ENCODE assay signal across 8 cellular contexts in the genomic region with DNA sequence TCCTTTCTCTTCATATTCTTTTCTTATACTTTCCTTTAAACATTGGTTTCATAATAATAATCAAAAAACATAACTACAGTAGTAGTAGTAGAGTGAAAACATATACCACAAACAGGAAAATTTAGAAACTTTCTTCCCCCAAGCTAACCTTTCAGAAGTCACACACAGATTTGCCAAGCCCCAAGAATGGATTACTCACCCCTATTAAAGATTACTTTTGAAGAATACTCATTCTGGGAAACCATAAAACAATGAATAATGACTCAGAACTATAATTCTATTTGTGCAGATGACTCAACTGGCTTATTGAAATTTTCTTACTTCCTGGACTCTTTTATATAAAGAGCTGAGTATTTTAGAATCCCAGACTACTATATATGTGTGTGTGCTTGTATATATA.
DNase-seq lines count a peak whose midpoint lies in the region; ATAC-seq, FAIRE-seq and TF ChIP-seq lines count a peak whose summit lies in the region.

No MANE protein-coding gene starts in this region.

- H3K27ac ChIP-seq in left lung = no peak overlapping the region
- no peak overlapping the region for H3K27ac ChIP-seq in suprapubic skin

- FAIRE-seq in RCC 7860 (lab: Jason Lieb, UNC) = peak; percentile 99

- H3K27me3 ChIP-seq in left lung (no peaks in the 10 kb centered on the region), suprapubic skin (no peaks in the 10 kb centered on the region)

- H3K27ac Mint-ChIP-seq in T-helper 17 cell = no peak overlapping the region

- TF ChIP-seq CTCF in left lung (IDR thresholded peaks at IDR 0.05) (no peak), suprapubic skin (IDR thresholded peaks at IDR 0.05) (no peak)

- no peak for TF ChIP-seq POLR2A in suprapubic skin (IDR thresholded peaks at IDR 0.05)

- H3K27me3 Mint-ChIP-seq in T-helper 17 cell = peaks cover 14% of the 10 kb centered on the region

- no peak overlapping the region for H3K4me3 Mint-ChIP-seq in T-helper 17 cell

- ATAC-seq in GM18520 (IDR thresholded peaks at IDR 0.05; ENCODE audit: unreplicated experiment) = peak; percentile 95
- peak; percentile 82 for ATAC-seq in HG02623 (IDR thresholded peaks at IDR 0.05; ENCODE audit: unreplicated experiment)
- ATAC-seq in left lung = peak; percentile 43
- ATAC-seq in T-helper 17 cell = no peak
- ATAC-seq in Right ventricle myocardium inferior = no peak

- H3K4me1 ChIP-seq in left lung (no peaks in the 10 kb centered on the region), suprapubic skin (no peaks in the 10 kb centered on the region)

- peaks cover 4% of the 10 kb centered on the region for H3K4me1 Mint-ChIP-seq in T-helper 17 cell

- H3K36me3 ChIP-seq in left lung (no peaks in the 10 kb centered on the region), suprapubic skin (no peaks in the 10 kb centered on the region)

- H3K36me3 Mint-ChIP-seq in T-helper 17 cell (ENCODE audit: low read depth) = no peaks in the 10 kb centered on the region

- H3K9me3 ChIP-seq in left lung = no peaks in the 10 kb centered on the region
- no peaks in the 10 kb centered on the region for H3K9me3 ChIP-seq in T-helper 17 cell (ENCODE audit: control insufficient read depth, low read length, poor library complexity, severe bottlenecking)
- H3K9me3 ChIP-seq in suprapubic skin = no peaks in the 10 kb centered on the region

- intact Hi-C loops in left lung (cut with DNase I) = no loop called here
- intact Hi-C loops in Right ventricle myocardium inferior (cut with DNase I) = no loop called here

- no peak for TF ChIP-seq EP300 in suprapubic skin (IDR thresholded peaks at IDR 0.05)

- H3K4me3 ChIP-seq in left lung = no peak overlapping the region
- no peak overlapping the region for H3K4me3 ChIP-seq in suprapubic skin

- DNase-seq in RCC 7860 (ENCODE audit: low spot score) (peak; percentile 86), left lung (no peak), T-helper 17 cell (no peak), suprapubic skin (ENCODE audit: low spot score in 2 of 2) (no peak), Right ventricle myocardium inferior (ENCODE audit: missing footprints) (no peak), NCI-H187 (lab: John Stamatoyannopoulos, UW) (no peak)

Comparison
In these comparisons a context has a peak if more than half of its experiments do, and no peak if none do; other contexts are left out.
1. ATAC-seq: peak in GM18520 (single experiment), HG02623 (single experiment) and left lung (single experiment); none in T-helper 17 cell (single experiment) and Right ventricle myocardium inferior (single experiment).